Comparison of ENCODE assay signal across 8 cellular contexts in the genomic region with DNA sequence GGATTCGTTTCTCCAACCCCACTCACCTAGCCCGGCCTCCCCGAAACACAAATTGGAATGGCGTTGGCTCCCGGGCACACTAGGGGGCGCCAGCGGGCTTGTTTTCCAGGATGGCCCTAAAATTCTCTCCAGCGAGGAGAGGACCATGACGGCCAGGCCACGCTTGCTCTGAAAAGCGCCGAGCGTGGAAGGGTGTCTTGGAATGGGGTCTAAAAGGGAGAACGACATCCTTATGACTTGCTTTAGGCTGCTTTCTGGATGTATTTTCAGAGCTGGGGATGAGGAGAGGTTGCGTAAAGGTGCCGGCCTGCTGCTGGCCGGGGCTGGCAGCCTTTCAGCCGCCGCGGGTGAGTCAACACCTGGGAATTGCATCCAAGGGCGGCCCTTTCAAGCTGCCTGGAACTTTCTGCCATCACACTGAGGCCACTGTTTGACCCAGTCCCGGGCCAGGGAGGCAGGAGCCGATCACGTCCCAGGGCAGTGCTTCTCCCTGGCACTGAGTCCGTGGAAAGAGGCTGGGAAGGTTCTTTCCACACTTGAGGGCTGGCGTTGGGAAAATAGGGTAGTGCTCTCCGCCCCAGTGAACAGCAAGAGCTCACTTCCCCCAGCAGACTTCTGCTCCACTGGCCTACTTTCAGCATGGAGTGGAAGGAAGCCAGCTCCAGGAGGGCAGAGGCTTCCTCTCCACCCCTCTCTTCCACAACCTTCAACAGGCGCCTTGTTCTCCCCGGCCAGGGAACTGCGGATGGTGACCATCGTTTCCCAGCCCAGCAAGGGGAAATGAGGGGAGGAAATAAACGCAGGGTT.
A peak's percentile ranks its signal among the peaks of the same experiment; 100 is the strongest.
DNase-seq lines count a peak whose midpoint lies in the region; ATAC-seq, FAIRE-seq and TF ChIP-seq lines count a peak whose summit lies in the region.

No MANE protein-coding gene starts in this region.

- in situ Hi-C loops in SK-MEL-5 (cut with HindIII; ENCODE audit: low pct_unique_long_range_greater_than_20kb, low sequenced_read_pairs), result no loop called here

- TF ChIP-seq CTCF in Calu3 (IDR thresholded peaks at IDR 0.05; ENCODE audit: unreplicated experiment), result peak; percentile 87

- H3K9me3 ChIP-seq in MG63, result no peaks in the 10 kb centered on the region

- ATAC-seq in GM21737 (IDR thresholded peaks at IDR 0.05; ENCODE audit: unreplicated experiment), result peak; percentile 81

- peaks cover 20% of the 10 kb centered on the region for H3K27me3 Mint-ChIP-seq in Calu3 (ENCODE audit: unreplicated experiment)
- peaks cover 8% of the 10 kb centered on the region for H3K27me3 Mint-ChIP-seq in activated naive CD4-positive, alpha-beta T cell treated with anti-CD3 and anti-CD28 coated beads for 36 hours (ENCODE audit: low read depth)

- BruUV-seq in Calu3 (replicated peaks; lab: Mats Ljungman, UMichigan), result no TSS peak

- H3K4me3 ChIP-seq in MG63, result peak overlapping the region; percentile 36

- H3K4me3 Mint-ChIP-seq in Calu3 (ENCODE audit: low read depth, unreplicated experiment), result peak overlapping the region; percentile 74
- H3K4me3 Mint-ChIP-seq in activated naive CD4-positive, alpha-beta T cell treated with anti-CD3 and anti-CD28 coated beads for 36 hours, result peak overlapping the region; percentile 70

- peak; percentile 89 for DNase-seq in Calu3
- peak; percentile 76 for DNase-seq in MG63
- peak; percentile 70 for DNase-seq in SK-MEL-5 (ENCODE audit: low read depth, low spot score)
- peak; percentile 91 for DNase-seq in activated naive CD4-positive, alpha-beta T cell treated with anti-CD3 and anti-CD28 coated beads for 36 hours
- peak; percentile 45 to 70 for DNase-seq in frontal cortex (ENCODE audit: low spot score in 2 of 2)
- peak; percentile 14 to 92 (median 76) for DNase-seq in nucleus accumbens (lab: John Stamatoyannopoulos, UW)
- peak; percentile 31 to 93 (median 79) for DNase-seq in substantia nigra (lab: John Stamatoyannopoulos, UW)

- intact Hi-C loops in Calu3 (cut with micrococcal nuclease; ENCODE audit: unreplicated experiment), result loop anchor here (1.0 to 5.0 kb wide), 7 partner anchors 97 to 875 kb away; no protein-coding TSS in a partner anchor
- intact Hi-C loops in activated naive CD4-positive, alpha-beta T cell treated with anti-CD3 and anti-CD28 coated beads for 36 hours (cut with micrococcal nuclease), result loop anchor here (1.0 to 10.0 kb wide), 7 partner anchors 134 to 875 kb away; no protein-coding TSS in a partner anchor

- H3K9me3 Mint-ChIP-seq in Calu3 (ENCODE audit: low read depth, unreplicated experiment), result peaks cover 7% of the 10 kb centered on the region
- peaks cover 2% of the 10 kb centered on the region for H3K9me3 Mint-ChIP-seq in activated naive CD4-positive, alpha-beta T cell treated with anti-CD3 and anti-CD28 coated beads for 36 hours

- peaks cover 18% of the 10 kb centered on the region for H3K36me3 Mint-ChIP-seq in Calu3 (ENCODE audit: insufficient read depth, unreplicated experiment)
- H3K36me3 Mint-ChIP-seq in activated naive CD4-positive, alpha-beta T cell treated with anti-CD3 and anti-CD28 coated beads for 36 hours (ENCODE audit: low read depth), result no peaks in the 10 kb centered on the region

- FAIRE-seq in frontal cortex (lab: Jason Lieb, UNC), result no peak

- peak overlapping the region; percentile 32 for H3K27ac ChIP-seq in substantia nigra (ENCODE audit: low read depth, low read length, poor library complexity, severe bottlenecking)

- no peaks in the 10 kb centered on the region for H3K27me3 ChIP-seq in MG63

- CTCF ChIA-PET in Calu3 (lab: Charles Lee), result interaction anchor here (0.5 to 1.7 kb wide), 12 partner anchors 10 to 1208 kb away, joined by 3 to 9 read pairs (median 4); no protein-coding TSS in a partner anchor
- CTCF ChIA-PET in activated naive CD4-positive, alpha-beta T cell treated with anti-CD3 and anti-CD28 coated beads for 36 hours (lab: Charles Lee), result interaction anchor here (0.5 to 2.3 kb wide), 21 partner anchors 26 to 932 kb away, joined by 3 to 9 read pairs (median 3); no protein-coding TSS in a partner anchor

- H3K36me3 ChIP-seq in MG63, result no peaks in the 10 kb centered on the region

- peaks cover 9% of the 10 kb centered on the region for H3K4me1 Mint-ChIP-seq in Calu3 (ENCODE audit: low read depth, unreplicated experiment)
- peaks cover 12% of the 10 kb centered on the region for H3K4me1 Mint-ChIP-seq in activated naive CD4-positive, alpha-beta T cell treated with anti-CD3 and anti-CD28 coated beads for 36 hours (ENCODE audit: low read depth)

- H3K27ac Mint-ChIP-seq in Calu3 (ENCODE audit: unreplicated experiment), result peak overlapping the region; percentile 41
- H3K27ac Mint-ChIP-seq in activated naive CD4-positive, alpha-beta T cell treated with anti-CD3 and anti-CD28 coated beads for 36 hours, result no peak overlapping the region

Comparison
In these comparisons a context has a peak if more than half of its experiments do, and no peak if none do; other contexts are left out.
1. Peak in every context shown above with its lines: DNase-seq, ATAC-seq, H3K4me3 ChIP-seq and H3K27ac ChIP-seq.